In genomic region chr14:24238123-24238522, GRCh38 we compare ENCODE assay signal across 14 cellular contexts. TPM values are rescaled to one million over a fixed set of nuclear protein-coding genes. Genes with fewer than 3 reads are reported as not detected.
A peak's percentile ranks its signal among the peaks of the same experiment; 100 is the strongest.
DNase-seq lines count a peak whose midpoint lies in the region; ATAC-seq, FAIRE-seq and TF ChIP-seq lines count a peak whose summit lies in the region.
"Had no signal": no experiment of that assay in that cellular context is flagged by ENCODE, and none has a peak within 500 bp of the region (broad histone marks: within the 10 kb centered on the region; RNA-seq: fewer than 3 reads in every experiment).

No MANE protein-coding gene starts in this region.

- no peak for DNase-seq in CD8-positive, alpha-beta memory T cell
- DNase-seq in HT1080 (ENCODE audit: low read depth): peak; percentile 25
- peak; percentile 91 for DNase-seq in bronchial epithelial cell (ENCODE audit: low read depth)
- DNase-seq in natural killer cell: no peak
- DNase-seq in inferior parietal cortex (ENCODE audit: extremely low spot score): no peak
- no peak for DNase-seq in OCI-M1 (lab: John Stamatoyannopoulos, UW)
- DNase-seq in cerebellum (ENCODE audit: low spot score): no peak
- no peak for DNase-seq in left lung
- DNase-seq: activated CD8-positive, alpha-beta memory T cell treated with anti-CD3 and anti-CD28 coated beads for 24 hours; aorta; foreskin melanocyte; H9; NCI-H1048; T-helper 1 cell had no signal

- ATAC-seq in natural killer cell (no peak), left lung (no peak)

- CTCF ChIA-PET in CD8-positive, alpha-beta memory T cell (lab: Charles Lee): interaction anchor here (1.5 to 12.1 kb wide), 4 partner anchors 22 to 193 kb away, joined by 6 to 146 read pairs (median 6); partner anchors contain the start of genes CIDEB, LTB4R, LTB4R2 and MDP1

- no peak overlapping the region for H3K4me3 ChIP-seq in CD8-positive, alpha-beta memory T cell (ENCODE audit: low read length)
- H3K4me3 ChIP-seq in bronchial epithelial cell (ENCODE audit: low read depth, low read length) (no peak overlapping the region), left lung (no peak overlapping the region)

- H3K36me3 Mint-ChIP-seq in CD8-positive, alpha-beta memory T cell: peaks cover 4 to 81% (median 25%) of the 10 kb centered on the region in 3 donors
- H3K36me3 Mint-ChIP-seq in natural killer cell: peaks cover 22% of the 10 kb centered on the region

- peaks cover 62% of the 10 kb centered on the region for H3K4me1 ChIP-seq in CD8-positive, alpha-beta memory T cell (ENCODE audit: insufficient read depth, low read length)
- H3K4me1 ChIP-seq in left lung: peaks cover 36 to 70% of the 10 kb centered on the region in 2 donors

- peak overlapping the region in 7 of 8 donors; percentile 13 to 99 (median 44) for H3K27ac Mint-ChIP-seq in CD8-positive, alpha-beta memory T cell
- H3K27ac Mint-ChIP-seq in natural killer cell: peak overlapping the region; percentile 40 to 100
- H3K27ac Mint-ChIP-seq: H9 had no signal

- no peaks in the 10 kb centered on the region for H3K9me3 Mint-ChIP-seq in CD8-positive, alpha-beta memory T cell
- no peaks in the 10 kb centered on the region for H3K9me3 Mint-ChIP-seq in natural killer cell
- H3K9me3 Mint-ChIP-seq: H9 had no signal

- peaks cover 76 to 96% (median 91%) of the 10 kb centered on the region in 3 donors for H3K4me1 Mint-ChIP-seq in CD8-positive, alpha-beta memory T cell
- H3K4me1 Mint-ChIP-seq in natural killer cell: peaks cover 75 to 86% of the 10 kb centered on the region in 2 donors

- no peaks in the 10 kb centered on the region for H3K27me3 ChIP-seq in CD8-positive, alpha-beta memory T cell (ENCODE audit: insufficient read depth, low read length, poor library complexity, severe bottlenecking)
- H3K27me3 ChIP-seq in bronchial epithelial cell (ENCODE audit: control insufficient read depth, insufficient read depth, low read length) (no peaks in the 10 kb centered on the region), left lung (no peaks in the 10 kb centered on the region)

- H3K27ac ChIP-seq in CD8-positive, alpha-beta memory T cell (ENCODE audit: low read depth, low read length): no peak overlapping the region
- no peak overlapping the region for H3K27ac ChIP-seq in left lung

- intact Hi-C loops in natural killer cell (cut with micrococcal nuclease): no loop called here
- intact Hi-C loops in left lung (cut with DNase I): no loop called here

- POLR2A ChIA-PET in CD8-positive, alpha-beta memory T cell (lab: Charles Lee): interaction anchor here (0.7 to 1.4 kb wide), 3 partner anchors 25 to 128 kb away, joined by 3 read pairs; partner anchors contain the start of gene CHMP4A

- no peak for FAIRE-seq in bronchial epithelial cell (lab: Jason Lieb, UNC)

- peak overlapping the region in 1 of 7 donors; percentile 96 for H3K4me3 Mint-ChIP-seq in CD8-positive, alpha-beta memory T cell
- peak overlapping the region; percentile 14 for H3K4me3 Mint-ChIP-seq in natural killer cell
- H3K4me3 Mint-ChIP-seq: H9 had no signal

- no peaks in the 10 kb centered on the region for H3K9me3 ChIP-seq in CD8-positive, alpha-beta memory T cell (ENCODE audit: low read length)
- no peaks in the 10 kb centered on the region for H3K9me3 ChIP-seq in left lung

- peaks cover 70% of the 10 kb centered on the region for H3K36me3 ChIP-seq in CD8-positive, alpha-beta memory T cell (ENCODE audit: insufficient read depth, low read length)
- peaks cover 26% of the 10 kb centered on the region for H3K36me3 ChIP-seq in bronchial epithelial cell (ENCODE audit: control insufficient read depth, insufficient read depth, low read length)
- peaks cover 0 to 63% of the 10 kb centered on the region in 2 donors for H3K36me3 ChIP-seq in left lung

- TF ChIP-seq CTCF in bronchial epithelial cell (IDR thresholded peaks at IDR 0.05; ENCODE audit: insufficient read depth, low read length, severe bottlenecking) (no peak), natural killer cell (IDR thresholded peaks at IDR 0.05) (no peak), left lung (IDR thresholded peaks at IDR 0.05) (no peak)

- peaks cover 0 to 2% of the 10 kb centered on the region in 2 donors for H3K27me3 Mint-ChIP-seq in CD8-positive, alpha-beta memory T cell
- no peaks in the 10 kb centered on the region for H3K27me3 Mint-ChIP-seq in natural killer cell (ENCODE audit: low read depth in 2 of 2)

RNA-seq across cellular contexts. Expression of gene TINF2, which starts 4.3 kb away (rescaled TPM):
- total RNA-seq in CD8-positive, alpha-beta memory T cell: 100 to 1,000 TPM; 101 to 106 TPM
- 161 TPM for polyA plus RNA-seq in CD8-positive, alpha-beta memory T cell
- total RNA-seq in HT1080 (2014; rRNA removed; shearing (Covaris generic)): 47.2 and 52.4 TPM in 2 replicates
- polyA plus RNA-seq in HT1080 (2015; cell fraction: cytosol; rRNA removed): 44.1 and 44.4 TPM in 2 replicates
- polyA plus RNA-seq in HT1080 (2015; cell fraction: nucleus; rRNA removed): 47.6 and 51.4 TPM in 2 replicates
- 48.7 and 91.9 TPM in 2 replicates for total RNA-seq in bronchial epithelial cell
- 100 to 1,000 TPM; 158 to 269 (median 176) TPM for total RNA-seq in natural killer cell
- 29.4 TPM for total RNA-seq in cerebellum
- 100 to 1,000 TPM; 105 to 110 TPM for total RNA-seq in left lung

RNA-seq across cellular contexts. Expression of gene GMPR2, which starts 5.4 kb away (rescaled TPM):
- total RNA-seq in CD8-positive, alpha-beta memory T cell: 10 to 100 TPM; 43.6 to 48.6 TPM
- polyA plus RNA-seq in CD8-positive, alpha-beta memory T cell: 96.8 TPM
- 92.5 and 107 TPM in 2 replicates for total RNA-seq in HT1080 (2014; rRNA removed; shearing (Covaris generic))
- 84.5 and 88.5 TPM in 2 replicates for polyA plus RNA-seq in HT1080 (2015; cell fraction: cytosol; rRNA removed)
- polyA plus RNA-seq in HT1080 (2015; cell fraction: nucleus; rRNA removed): 145 and 149 TPM in 2 replicates
- total RNA-seq in bronchial epithelial cell (80.6 and 98.7 TPM in 2 replicates), natural killer cell (10 to 100 TPM; 46.5 to 63.3 (median 53.3) TPM), cerebellum (31.0 TPM), left lung (10 to 100 TPM; 63.6 to 69.6 TPM)

RNA-seq across cellular contexts. Expression of gene NEDD8, which starts 6.0 kb away (rescaled TPM):
- total RNA-seq in CD8-positive, alpha-beta memory T cell: 100 to 1,000 TPM; 232 to 240 TPM
- 364 TPM for polyA plus RNA-seq in CD8-positive, alpha-beta memory T cell
- total RNA-seq in HT1080 (2014; rRNA removed; shearing (Covaris generic)): 307 and 368 TPM in 2 replicates
- 301 TPM in 2 replicates for polyA plus RNA-seq in HT1080 (2015; cell fraction: cytosol; rRNA removed)
- polyA plus RNA-seq in HT1080 (2015; cell fraction: nucleus; rRNA removed): 89.7 and 100.0 TPM in 2 replicates
- total RNA-seq in bronchial epithelial cell: 131 and 330 TPM in 2 replicates
- 100 to 1,000 TPM in 1 of 3 donors, 10 to 100 TPM in 2; 93.6 to 109 (median 95.9) TPM for total RNA-seq in natural killer cell
- total RNA-seq in cerebellum: 56.8 TPM
- total RNA-seq in left lung: 100 to 1,000 TPM; 162 to 163 TPM

RNA-seq across cellular contexts. Expression of gene MDP1, which starts 22.3 kb away (rescaled TPM):
- total RNA-seq in CD8-positive, alpha-beta memory T cell: 10 to 100 TPM; 15.5 to 16.2 TPM
- polyA plus RNA-seq in CD8-positive, alpha-beta memory T cell: 25.8 TPM
- 10.6 and 12.3 TPM in 2 replicates for total RNA-seq in HT1080 (2014; rRNA removed; shearing (Covaris generic))
- polyA plus RNA-seq in HT1080 (2015; cell fraction: cytosol; rRNA removed): 17.9 and 24.3 TPM in 2 replicates
- 14.8 and 14.9 TPM in 2 replicates for polyA plus RNA-seq in HT1080 (2015; cell fraction: nucleus; rRNA removed)
- total RNA-seq in bronchial epithelial cell (13.4 and 21.1 TPM in 2 replicates), natural killer cell (1 to 10 TPM; 4.0 to 6.1 (median 5.5) TPM), cerebellum (13.1 TPM), left lung (10 to 100 TPM; 12.4 to 13.8 TPM)

RNA-seq across cellular contexts. Expression of gene CHMP4A, which starts 24.8 kb away (rescaled TPM):
- 10 to 100 TPM; 86.4 to 87.6 TPM for total RNA-seq in CD8-positive, alpha-beta memory T cell
- polyA plus RNA-seq in CD8-positive, alpha-beta memory T cell: 159 TPM
- total RNA-seq in HT1080 (2014; rRNA removed; shearing (Covaris generic)): 20.0 and 44.4 TPM in 2 replicates
- polyA plus RNA-seq in HT1080 (2015; cell fraction: cytosol; rRNA removed): 26.3 and 29.8 TPM in 2 replicates
- polyA plus RNA-seq in HT1080 (2015; cell fraction: nucleus; rRNA removed): 14.9 and 25.4 TPM in 2 replicates
- total RNA-seq in bronchial epithelial cell (48.8 and 69.8 TPM in 2 replicates), natural killer cell (100 to 1,000 TPM; 105 to 118 (median 115) TPM), cerebellum (26.9 TPM), left lung (10 to 100 TPM; 35.0 to 46.7 TPM)

Comparison
In these comparisons a context has a peak if more than half of its experiments do, and no peak if none do; other contexts are left out.
1. DNase-seq: peak in HT1080 (single experiment) and bronchial epithelial cell (single experiment); none in CD8-positive, alpha-beta memory T cell (0 of 5), natural killer cell (single experiment), inferior parietal cortex (single experiment), OCI-M1 (single experiment), cerebellum (single experiment) and left lung (0 of 2).